ENCODE assay signal across 21 cellular contexts in genomic region chr16:89195521-89196171, GRCh38. TPM values are rescaled to one million over a fixed set of nuclear protein-coding genes. Genes with fewer than 3 reads are reported as not detected.
DNase-seq lines count a peak whose midpoint lies in the region; ATAC-seq and TF ChIP-seq lines count a peak whose summit lies in the region.
"Had no signal": no experiment of that assay in that cellular context is flagged by ENCODE, and none has a peak within 500 bp of the region (broad histone marks: within the 10 kb centered on the region; RNA-seq: fewer than 3 reads in every experiment).

No MANE protein-coding gene starts in this region.

- intact Hi-C loops in right cardiac atrium (cut with DNase I), result no loop called here
- intact Hi-C loops in cardiac septum (cut with DNase I), result no loop called here
- intact Hi-C loops in aorta (cut with DNase I), result no loop called here
- intact Hi-C loops in activated CD4-positive, alpha-beta T cell treated with anti-CD3 and anti-CD28 coated beads for 36 hours (cut with DNase I, micrococcal nuclease), result no loop called here

- WGBS in right cardiac atrium, result 81% methylated on average over 21 of the region's 21 CpGs
- 92% methylated on average over 16 to 21 of the region's 21 CpGs for WGBS in endodermal cell (ENCODE audit: insufficient coverage in 1 of 2, insufficient read length in 1 of 2), 2 experiments
- no CpG with 5 or more reads among the region's 21 CpGs for WGBS in neuronal stem cell (ENCODE audit: extremely low coverage in 2 of 2, insufficient read length in 2 of 2, insufficient replicate concordance in 1 of 2), 2 donors
- 84 to 91% methylated on average over 21 of the region's 21 CpGs for WGBS in aorta, 2 donors

- H3K9me3 ChIP-seq in right cardiac atrium (ENCODE audit: control insufficient read depth, low read length) (no peaks in the 10 kb centered on the region), endodermal cell (ENCODE audit: control insufficient read depth, low read length) (no peaks in the 10 kb centered on the region), neuronal stem cell (replicated peaks in 1 of 2; ENCODE audit: control insufficient read depth in 2 of 2, insufficient read depth in 1 of 2, low read depth in 1 of 2, low read length in 2 of 2) (peaks cover 0 to 5% of the 10 kb centered on the region in 2 donors), aorta (ENCODE audit: control insufficient read depth, low read length) (no peaks in the 10 kb centered on the region)
- H3K9me3 ChIP-seq: A549 had no signal

- DNase-seq in right cardiac atrium (peak in 2 of 3 donors; percentile 36 to 59), cardiac septum (ENCODE audit: low spot score) (no peak), endodermal cell (peak; percentile 50), neuronal stem cell (ENCODE audit: low spot score) (no peak), aorta (peak; percentile 42 to 72), HK-2 (ENCODE audit: unreplicated experiment) (no peak)
- DNase-seq in activated CD4-positive, alpha-beta T cell treated with anti-CD3 and anti-CD28 coated beads for 36 hours, result no peak
- DNase-seq in activated CD4-positive, alpha-beta T cell treated with anti-CD3 and anti-CD28 coated beads, Interleukin-2, amount 50 U/mL, for 48 hours, result no peak
- DNase-seq: C1 segment of cervical spinal cord; DMS153; EL; GOT3; NCI-H1417; NCI-H187 treated with DMSO at 0.1 percent for 48 hours; NCI-H2171 treated with DMSO at 0.1 percent for 48 hours; NCI-H446 treated with DMSO at 0.1 percent for 48 hours; NK-92 treated with Interleukin-12 subunit alpha and Interleukin-12 subunit beta, amount 100 ng/mL, for 24 hours; OCI-M1; SIG-M5 had no signal

- H2AK5ac ChIP-seq in neuronal stem cell (ENCODE audit: low read depth, low read length), result peak overlapping the region; percentile 28

- H3K9me3 Mint-ChIP-seq in endodermal cell, result no peaks in the 10 kb centered on the region
- H3K9me3 Mint-ChIP-seq in activated CD4-positive, alpha-beta T cell treated with anti-CD3 and anti-CD28 coated beads for 36 hours (ENCODE audit: low read depth), result no peaks in the 10 kb centered on the region

- no peak overlapping the region for H3K4ac ChIP-seq in neuronal stem cell (ENCODE audit: low read length)

- no peak overlapping the region for H4K91ac ChIP-seq in neuronal stem cell (ENCODE audit: low read depth, low read length, poor library complexity)

- peaks cover under 1% of the 10 kb centered on the region for H3K4me1 Mint-ChIP-seq in endodermal cell
- peaks cover 8% of the 10 kb centered on the region for H3K4me1 Mint-ChIP-seq in activated CD4-positive, alpha-beta T cell treated with anti-CD3 and anti-CD28 coated beads for 36 hours

- TF ChIP-seq CTCF in endodermal cell (conservative IDR thresholded peaks at IDR 0.05), result no peak

- no peak overlapping the region for H3K9ac ChIP-seq in endodermal cell (ENCODE audit: extremely low read depth, low read length, poor library complexity, severe bottlenecking)
- H3K9ac ChIP-seq in neuronal stem cell (ENCODE audit: low read depth, low read length, poor library complexity), result no peak overlapping the region

- H3K27me3 Mint-ChIP-seq in endodermal cell (ENCODE audit: insufficient read depth), result peaks cover 33% of the 10 kb centered on the region
- H3K27me3 Mint-ChIP-seq in activated CD4-positive, alpha-beta T cell treated with anti-CD3 and anti-CD28 coated beads for 36 hours, result peaks cover 7% of the 10 kb centered on the region

- H3K18ac ChIP-seq in neuronal stem cell (ENCODE audit: low read length), result no peak overlapping the region

- H2AFZ ChIP-seq in neuronal stem cell (ENCODE audit: low read length), result no peak overlapping the region

- H3K27me3 ChIP-seq in right cardiac atrium (ENCODE audit: control insufficient read depth, insufficient read depth) (no peaks in the 10 kb centered on the region), endodermal cell (ENCODE audit: control insufficient read depth, insufficient read depth, low read length, poor library complexity, severe bottlenecking) (peaks cover 30% of the 10 kb centered on the region), neuronal stem cell (ENCODE audit: control insufficient read depth in 3 of 3, insufficient read depth in 3 of 3, low read depth in 1 of 3, low read length in 3 of 3) (peaks cover 19 to 59% (median 41%) of the 10 kb centered on the region in 3 experiments), aorta (ENCODE audit: control insufficient read depth in 1 of 2, insufficient read depth in 2 of 2, low read length in 1 of 2) (no peaks in the 10 kb centered on the region)

- H3K4me3 ChIP-seq in right cardiac atrium (ENCODE audit: low read length) (no peak overlapping the region), endodermal cell (ENCODE audit: low read length) (no peak overlapping the region), neuronal stem cell (ENCODE audit: low read length in 2 of 2) (no peak overlapping the region), aorta (ENCODE audit: low read length in 2 of 2) (no peak overlapping the region)
- H3K4me3 ChIP-seq: A549 had no signal

- POLR2A ChIA-PET in activated CD4-positive, alpha-beta T cell treated with anti-CD3 and anti-CD28 coated beads for 36 hours (lab: Charles Lee), result no interaction called here

- H4K8ac ChIP-seq in neuronal stem cell (ENCODE audit: low read depth, low read length), result no peak overlapping the region

- CTCF ChIA-PET in activated CD4-positive, alpha-beta T cell treated with anti-CD3 and anti-CD28 coated beads for 36 hours (lab: Charles Lee), result no interaction called here

- no peaks in the 10 kb centered on the region for H3K4me1 ChIP-seq in right cardiac atrium (ENCODE audit: control insufficient read depth, insufficient read depth, low read length)
- H3K4me1 ChIP-seq in endodermal cell (ENCODE audit: control insufficient read depth, insufficient read depth, low read length), result no peaks in the 10 kb centered on the region
- peaks cover 3 to 25% of the 10 kb centered on the region in 2 donors for H3K4me1 ChIP-seq in neuronal stem cell (ENCODE audit: control insufficient read depth in 2 of 2, insufficient read depth in 1 of 2, low read depth in 1 of 2, low read length in 2 of 2)
- no peaks in the 10 kb centered on the region for H3K4me1 ChIP-seq in aorta (ENCODE audit: control insufficient read depth in 1 of 2, insufficient read depth in 2 of 2, low read length in 2 of 2)

- ATAC-seq in right cardiac atrium (no peak), aorta (ENCODE audit: low FRiP score) (no peak)
- no peak for ATAC-seq in activated CD4-positive, alpha-beta T cell treated with anti-CD3 and anti-CD28 coated beads for 36 hours
- ATAC-seq: A549 had no signal

- H3K27ac ChIP-seq in right cardiac atrium (ENCODE audit: low read length), result no peak overlapping the region
- no peak overlapping the region for H3K27ac ChIP-seq in endodermal cell (ENCODE audit: low read depth, low read length)
- no peak overlapping the region for H3K27ac ChIP-seq in neuronal stem cell (replicated peaks; ENCODE audit: low read length)
- H3K27ac ChIP-seq in aorta (ENCODE audit: low read depth in 1 of 2, low read length in 2 of 2), result no peak overlapping the region
- H3K27ac ChIP-seq: A549 had no signal

- no peak overlapping the region for H2BK5ac ChIP-seq in neuronal stem cell (ENCODE audit: low read length)

- H2BK12ac ChIP-seq in neuronal stem cell (ENCODE audit: low read length), result no peak overlapping the region

- H2BK15ac ChIP-seq in neuronal stem cell (ENCODE audit: low read length), result no peak overlapping the region

- peak overlapping the region; percentile 6 for H3K14ac ChIP-seq in neuronal stem cell (ENCODE audit: low read length)

- H3K4me2 ChIP-seq in neuronal stem cell (ENCODE audit: insufficient read depth, low read length, poor library complexity, severe bottlenecking), result no peak overlapping the region
- H3K4me2 ChIP-seq: A549 had no signal

- H2BK120ac ChIP-seq in neuronal stem cell (ENCODE audit: low read depth, low read length), result no peak overlapping the region

- no peak overlapping the region for H3K27ac Mint-ChIP-seq in endodermal cell
- no peak overlapping the region for H3K27ac Mint-ChIP-seq in activated CD4-positive, alpha-beta T cell treated with anti-CD3 and anti-CD28 coated beads for 36 hours

- peaks cover 5% of the 10 kb centered on the region for H3K79me1 ChIP-seq in neuronal stem cell (ENCODE audit: low read depth, low read length)

- no peak overlapping the region for H3K4me3 Mint-ChIP-seq in endodermal cell
- H3K4me3 Mint-ChIP-seq in activated CD4-positive, alpha-beta T cell treated with anti-CD3 and anti-CD28 coated beads for 36 hours, result no peak overlapping the region

- H3K36me3 Mint-ChIP-seq in endodermal cell (ENCODE audit: low read depth), result no peaks in the 10 kb centered on the region
- H3K36me3 Mint-ChIP-seq in activated CD4-positive, alpha-beta T cell treated with anti-CD3 and anti-CD28 coated beads for 36 hours (ENCODE audit: low read depth), result no peaks in the 10 kb centered on the region

- H3K36me3 ChIP-seq in endodermal cell (ENCODE audit: control insufficient read depth, insufficient read depth, low read length), result no peaks in the 10 kb centered on the region
- H3K36me3 ChIP-seq in neuronal stem cell (replicated peaks in 1 of 2; ENCODE audit: control insufficient read depth in 2 of 2, insufficient read depth in 2 of 2, low read length in 2 of 2), result no peaks in the 10 kb centered on the region
- H3K36me3 ChIP-seq in aorta (ENCODE audit: control insufficient read depth in 1 of 2, insufficient read depth in 2 of 2, low read length in 1 of 2), result no peaks in the 10 kb centered on the region

- peak overlapping the region; percentile 43 for H3K23ac ChIP-seq in neuronal stem cell (ENCODE audit: low read depth, low read length, poor library complexity)

RNA-seq across cellular contexts. Expression of gene SLC22A31, which starts 4.7 kb away (rescaled TPM):
- total RNA-seq in right cardiac atrium (under 1 TPM in 2 of 4 donors, not detected in 2; 0.12 to 0.69 TPM), cardiac septum (not detected), endodermal cell (10 to 100 TPM in 1 of 2 donors, 1 to 10 TPM in 1; 9.7 to 33.9 TPM), aorta (1 to 10 TPM in 1 of 2 donors, not detected in 1; 4.0 TPM)
- polyA plus RNA-seq in right cardiac atrium (0.05 TPM), aorta (1 to 10 TPM in 1 of 2 donors, under 1 TPM in 1; 0.75 to 2.9 TPM)
- polyA plus RNA-seq in endodermal cell (2013, experiment 1 of 2), result 1.7 TPM
- polyA plus RNA-seq in endodermal cell (2013, experiment 2 of 2), result 1.6 TPM
- 0.67 TPM for polyA plus RNA-seq in neuronal stem cell (2013, experiment 1 of 2)
- 0.97 TPM for polyA plus RNA-seq in neuronal stem cell (2013, experiment 2 of 2)
- 1 to 10 TPM in 1 of 2 experiments, under 1 TPM in 1; 0.49 to 1.3 TPM for total RNA-seq in activated CD4-positive, alpha-beta T cell treated with anti-CD3 and anti-CD28 coated beads for 36 hours
- total RNA-seq: HT1080 had no signal

RNA-seq across cellular contexts. Expression of gene ZNF778, which starts 21.9 kb away (rescaled TPM):
- total RNA-seq in right cardiac atrium (1 to 10 TPM; 6.6 to 9.0 (median 8.0) TPM), cardiac septum (9.7 TPM), endodermal cell (10 to 100 TPM; 13.0 to 16.3 TPM), aorta (10 to 100 TPM; 12.7 to 14.9 TPM)
- polyA plus RNA-seq in right cardiac atrium (1.6 TPM), aorta (1 to 10 TPM; 2.6 to 3.2 TPM)
- polyA plus RNA-seq in endodermal cell (2013, experiment 1 of 2), result 12.3 TPM
- 12.5 TPM for polyA plus RNA-seq in endodermal cell (2013, experiment 2 of 2)
- 7.7 TPM for polyA plus RNA-seq in neuronal stem cell (2013, experiment 1 of 2)
- 8.7 TPM for polyA plus RNA-seq in neuronal stem cell (2013, experiment 2 of 2)
- total RNA-seq in activated CD4-positive, alpha-beta T cell treated with anti-CD3 and anti-CD28 coated beads for 36 hours, result 1 to 10 TPM; 4.7 to 5.0 TPM

RNA-seq across cellular contexts. Expression of gene CDH15, which starts 24.1 kb away (rescaled TPM):
- total RNA-seq in right cardiac atrium (under 1 TPM; 0.09 to 0.14 (median 0.13) TPM), cardiac septum (0.27 TPM), endodermal cell (under 1 TPM; 0.11 to 0.15 TPM), aorta (under 1 TPM in 1 of 2 donors, not detected in 1; 0.21 TPM)
- polyA plus RNA-seq in right cardiac atrium (0.05 TPM), aorta (under 1 TPM in 1 of 2 donors, not detected in 1; 0.08 TPM)
- polyA plus RNA-seq in endodermal cell (2013, experiment 1 of 2), result 0.89 TPM
- 0.70 TPM for polyA plus RNA-seq in endodermal cell (2013, experiment 2 of 2)
- 0.03 TPM for polyA plus RNA-seq in neuronal stem cell (2013, experiment 1 of 2)
- polyA plus RNA-seq in neuronal stem cell (2013, experiment 2 of 2), result 0.03 TPM
- not detected for total RNA-seq in activated CD4-positive, alpha-beta T cell treated with anti-CD3 and anti-CD28 coated beads for 36 hours
- total RNA-seq: HT1080 had no signal

Comparison
In these comparisons a context has a peak if more than half of its experiments do, and no peak if none do; other contexts are left out.
1. DNase-seq: peak in right cardiac atrium (2 of 3), endodermal cell (single experiment) and aorta (2 of 2); none in cardiac septum (single experiment), neuronal stem cell (single experiment), activated CD4-positive, alpha-beta T cell treated with anti-CD3 and anti-CD28 coated beads for 36 hours (single experiment), activated CD4-positive, alpha-beta T cell treated with anti-CD3 and anti-CD28 coated beads, Interleukin-2, amount 50 U/mL, for 48 hours (0 of 2) and HK-2 (single experiment).